3 cellular contexts compared by ENCODE assay signal in the genomic region with DNA sequence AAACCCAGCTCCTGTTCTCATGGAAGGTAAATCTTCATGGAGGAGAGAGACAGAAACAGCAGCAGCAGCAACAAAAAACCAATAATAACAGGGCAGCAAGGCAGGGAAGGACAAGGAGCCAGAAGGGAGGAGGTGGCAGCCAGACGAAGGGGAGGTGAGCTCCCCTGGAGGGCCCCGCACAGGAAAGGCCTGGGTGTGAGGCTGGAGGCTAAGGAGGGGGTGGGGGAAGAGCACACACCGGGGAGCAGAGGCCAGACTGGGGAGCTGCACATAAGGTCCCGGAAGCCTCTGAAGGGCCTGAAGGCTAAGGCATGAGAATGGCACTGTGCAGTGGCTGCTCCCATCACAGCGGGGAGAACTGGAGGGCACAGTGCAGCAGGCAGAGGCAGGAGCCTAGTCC.
TF ChIP-seq lines count a peak whose summit lies in the region.

No MANE protein-coding gene starts in this region.

TF ChIP-seq in GM23338, 12 proteins besides CTCF, POLR2A, EP300 and RAD21 (continues in another document):
- TF ChIP-seq, protein P1, sequence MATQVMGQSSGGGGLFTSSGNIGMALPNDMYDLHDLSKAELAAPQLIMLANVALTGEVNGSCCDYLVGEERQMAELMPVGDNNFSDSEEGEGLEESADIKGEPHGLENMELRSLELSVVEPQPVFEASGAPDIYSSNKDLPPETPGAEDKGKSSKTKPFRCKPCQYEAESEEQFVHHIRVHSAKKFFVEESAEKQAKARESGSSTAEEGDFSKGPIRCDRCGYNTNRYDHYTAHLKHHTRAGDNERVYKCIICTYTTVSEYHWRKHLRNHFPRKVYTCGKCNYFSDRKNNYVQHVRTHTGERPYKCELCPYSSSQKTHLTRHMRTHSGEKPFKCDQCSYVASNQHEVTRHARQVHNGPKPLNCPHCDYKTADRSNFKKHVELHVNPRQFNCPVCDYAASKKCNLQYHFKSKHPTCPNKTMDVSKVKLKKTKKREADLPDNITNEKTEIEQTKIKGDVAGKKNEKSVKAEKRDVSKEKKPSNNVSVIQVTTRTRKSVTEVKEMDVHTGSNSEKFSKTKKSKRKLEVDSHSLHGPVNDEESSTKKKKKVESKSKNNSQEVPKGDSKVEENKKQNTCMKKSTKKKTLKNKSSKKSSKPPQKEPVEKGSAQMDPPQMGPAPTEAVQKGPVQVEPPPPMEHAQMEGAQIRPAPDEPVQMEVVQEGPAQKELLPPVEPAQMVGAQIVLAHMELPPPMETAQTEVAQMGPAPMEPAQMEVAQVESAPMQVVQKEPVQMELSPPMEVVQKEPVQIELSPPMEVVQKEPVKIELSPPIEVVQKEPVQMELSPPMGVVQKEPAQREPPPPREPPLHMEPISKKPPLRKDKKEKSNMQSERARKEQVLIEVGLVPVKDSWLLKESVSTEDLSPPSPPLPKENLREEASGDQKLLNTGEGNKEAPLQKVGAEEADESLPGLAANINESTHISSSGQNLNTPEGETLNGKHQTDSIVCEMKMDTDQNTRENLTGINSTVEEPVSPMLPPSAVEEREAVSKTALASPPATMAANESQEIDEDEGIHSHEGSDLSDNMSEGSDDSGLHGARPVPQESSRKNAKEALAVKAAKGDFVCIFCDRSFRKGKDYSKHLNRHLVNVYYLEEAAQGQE (IDR thresholded peaks at IDR 0.05; ENCODE audit: unreplicated experiment), result no peak
- no peak for TF ChIP-seq STAT1 (IDR thresholded peaks at IDR 0.05; ENCODE audit: unreplicated experiment)

TF ChIP-seq in IMR-90, 13 proteins besides CTCF, POLR2A, EP300 and RAD21:
- TF ChIP-seq, protein P2, sequence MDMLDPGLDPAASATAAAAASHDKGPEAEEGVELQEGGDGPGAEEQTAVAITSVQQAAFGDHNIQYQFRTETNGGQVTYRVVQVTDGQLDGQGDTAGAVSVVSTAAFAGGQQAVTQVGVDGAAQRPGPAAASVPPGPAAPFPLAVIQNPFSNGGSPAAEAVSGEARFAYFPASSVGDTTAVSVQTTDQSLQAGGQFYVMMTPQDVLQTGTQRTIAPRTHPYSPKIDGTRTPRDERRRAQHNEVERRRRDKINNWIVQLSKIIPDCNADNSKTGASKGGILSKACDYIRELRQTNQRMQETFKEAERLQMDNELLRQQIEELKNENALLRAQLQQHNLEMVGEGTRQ (IDR thresholded peaks at IDR 0.05; ENCODE audit: low read depth, low read length), result no peak
- TF ChIP-seq NFE2L2 (IDR thresholded peaks at IDR 0.05; ENCODE audit: low read depth, low read length) (no peak), CEBPB (IDR thresholded peaks at IDR 0.05; ENCODE audit: low read depth, low read length) (no peak), BHLHE40 (IDR thresholded peaks at IDR 0.05; ENCODE audit: low read depth, low read length) (no peak)
- TF ChIP-seq, protein P3, sequence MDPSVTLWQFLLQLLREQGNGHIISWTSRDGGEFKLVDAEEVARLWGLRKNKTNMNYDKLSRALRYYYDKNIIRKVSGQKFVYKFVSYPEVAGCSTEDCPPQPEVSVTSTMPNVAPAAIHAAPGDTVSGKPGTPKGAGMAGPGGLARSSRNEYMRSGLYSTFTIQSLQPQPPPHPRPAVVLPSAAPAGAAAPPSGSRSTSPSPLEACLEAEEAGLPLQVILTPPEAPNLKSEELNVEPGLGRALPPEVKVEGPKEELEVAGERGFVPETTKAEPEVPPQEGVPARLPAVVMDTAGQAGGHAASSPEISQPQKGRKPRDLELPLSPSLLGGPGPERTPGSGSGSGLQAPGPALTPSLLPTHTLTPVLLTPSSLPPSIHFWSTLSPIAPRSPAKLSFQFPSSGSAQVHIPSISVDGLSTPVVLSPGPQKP (IDR thresholded peaks at IDR 0.05; ENCODE audit: borderline replicate concordance, low read depth, low read length), result no peak

TF ChIP-seq in WTC11, 78 proteins besides CTCF, POLR2A, EP300 and RAD21 (continued from another document):
- TF ChIP-seq, protein P4, sequence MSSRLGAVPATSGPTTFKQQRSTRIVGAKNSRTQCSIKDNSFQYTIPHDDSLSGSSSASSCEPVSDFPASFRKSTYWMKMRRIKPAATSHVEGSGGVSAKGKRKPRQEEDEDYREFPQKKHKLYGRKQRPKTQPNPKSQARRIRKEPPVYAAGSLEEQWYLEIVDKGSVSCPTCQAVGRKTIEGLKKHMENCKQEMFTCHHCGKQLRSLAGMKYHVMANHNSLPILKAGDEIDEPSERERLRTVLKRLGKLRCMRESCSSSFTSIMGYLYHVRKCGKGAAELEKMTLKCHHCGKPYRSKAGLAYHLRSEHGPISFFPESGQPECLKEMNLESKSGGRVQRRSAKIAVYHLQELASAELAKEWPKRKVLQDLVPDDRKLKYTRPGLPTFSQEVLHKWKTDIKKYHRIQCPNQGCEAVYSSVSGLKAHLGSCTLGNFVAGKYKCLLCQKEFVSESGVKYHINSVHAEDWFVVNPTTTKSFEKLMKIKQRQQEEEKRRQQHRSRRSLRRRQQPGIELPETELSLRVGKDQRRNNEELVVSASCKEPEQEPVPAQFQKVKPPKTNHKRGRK (CRISPR knock-in tag; IDR thresholded peaks at IDR 0.05; ENCODE audit: borderline replicate concordance), result no peak
- TF ChIP-seq, protein P5, sequence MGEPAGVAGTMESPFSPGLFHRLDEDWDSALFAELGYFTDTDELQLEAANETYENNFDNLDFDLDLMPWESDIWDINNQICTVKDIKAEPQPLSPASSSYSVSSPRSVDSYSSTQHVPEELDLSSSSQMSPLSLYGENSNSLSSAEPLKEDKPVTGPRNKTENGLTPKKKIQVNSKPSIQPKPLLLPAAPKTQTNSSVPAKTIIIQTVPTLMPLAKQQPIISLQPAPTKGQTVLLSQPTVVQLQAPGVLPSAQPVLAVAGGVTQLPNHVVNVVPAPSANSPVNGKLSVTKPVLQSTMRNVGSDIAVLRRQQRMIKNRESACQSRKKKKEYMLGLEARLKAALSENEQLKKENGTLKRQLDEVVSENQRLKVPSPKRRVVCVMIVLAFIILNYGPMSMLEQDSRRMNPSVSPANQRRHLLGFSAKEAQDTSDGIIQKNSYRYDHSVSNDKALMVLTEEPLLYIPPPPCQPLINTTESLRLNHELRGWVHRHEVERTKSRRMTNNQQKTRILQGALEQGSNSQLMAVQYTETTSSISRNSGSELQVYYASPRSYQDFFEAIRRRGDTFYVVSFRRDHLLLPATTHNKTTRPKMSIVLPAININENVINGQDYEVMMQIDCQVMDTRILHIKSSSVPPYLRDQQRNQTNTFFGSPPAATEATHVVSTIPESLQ (CRISPR knock-in tag; IDR thresholded peaks at IDR 0.05), result no peak
- no peak for TF ChIP-seq ELF4 (CRISPR knock-in tag; IDR thresholded peaks at IDR 0.05; ENCODE audit: low read depth)
- TF ChIP-seq, protein P6, sequence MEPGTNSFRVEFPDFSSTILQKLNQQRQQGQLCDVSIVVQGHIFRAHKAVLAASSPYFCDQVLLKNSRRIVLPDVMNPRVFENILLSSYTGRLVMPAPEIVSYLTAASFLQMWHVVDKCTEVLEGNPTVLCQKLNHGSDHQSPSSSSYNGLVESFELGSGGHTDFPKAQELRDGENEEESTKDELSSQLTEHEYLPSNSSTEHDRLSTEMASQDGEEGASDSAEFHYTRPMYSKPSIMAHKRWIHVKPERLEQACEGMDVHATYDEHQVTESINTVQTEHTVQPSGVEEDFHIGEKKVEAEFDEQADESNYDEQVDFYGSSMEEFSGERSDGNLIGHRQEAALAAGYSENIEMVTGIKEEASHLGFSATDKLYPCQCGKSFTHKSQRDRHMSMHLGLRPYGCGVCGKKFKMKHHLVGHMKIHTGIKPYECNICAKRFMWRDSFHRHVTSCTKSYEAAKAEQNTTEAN (CRISPR knock-in tag; IDR thresholded peaks at IDR 0.05), result no peak
- TF ChIP-seq ZNF263 (CRISPR knock-in tag; IDR thresholded peaks at IDR 0.05; ENCODE audit: low read depth), result no peak
- TF ChIP-seq, protein P7, sequence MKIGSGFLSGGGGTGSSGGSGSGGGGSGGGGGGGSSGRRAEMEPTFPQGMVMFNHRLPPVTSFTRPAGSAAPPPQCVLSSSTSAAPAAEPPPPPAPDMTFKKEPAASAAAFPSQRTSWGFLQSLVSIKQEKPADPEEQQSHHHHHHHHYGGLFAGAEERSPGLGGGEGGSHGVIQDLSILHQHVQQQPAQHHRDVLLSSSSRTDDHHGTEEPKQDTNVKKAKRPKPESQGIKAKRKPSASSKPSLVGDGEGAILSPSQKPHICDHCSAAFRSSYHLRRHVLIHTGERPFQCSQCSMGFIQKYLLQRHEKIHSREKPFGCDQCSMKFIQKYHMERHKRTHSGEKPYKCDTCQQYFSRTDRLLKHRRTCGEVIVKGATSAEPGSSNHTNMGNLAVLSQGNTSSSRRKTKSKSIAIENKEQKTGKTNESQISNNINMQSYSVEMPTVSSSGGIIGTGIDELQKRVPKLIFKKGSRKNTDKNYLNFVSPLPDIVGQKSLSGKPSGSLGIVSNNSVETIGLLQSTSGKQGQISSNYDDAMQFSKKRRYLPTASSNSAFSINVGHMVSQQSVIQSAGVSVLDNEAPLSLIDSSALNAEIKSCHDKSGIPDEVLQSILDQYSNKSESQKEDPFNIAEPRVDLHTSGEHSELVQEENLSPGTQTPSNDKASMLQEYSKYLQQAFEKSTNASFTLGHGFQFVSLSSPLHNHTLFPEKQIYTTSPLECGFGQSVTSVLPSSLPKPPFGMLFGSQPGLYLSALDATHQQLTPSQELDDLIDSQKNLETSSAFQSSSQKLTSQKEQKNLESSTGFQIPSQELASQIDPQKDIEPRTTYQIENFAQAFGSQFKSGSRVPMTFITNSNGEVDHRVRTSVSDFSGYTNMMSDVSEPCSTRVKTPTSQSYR (CRISPR knock-in tag; IDR thresholded peaks at IDR 0.05), result no peak
- no peak for TF ChIP-seq IRF2 (CRISPR knock-in tag; IDR thresholded peaks at IDR 0.05; ENCODE audit: borderline replicate concordance, low read depth)
- no peak for TF ChIP-seq NFE2L1 (CRISPR knock-in tag; IDR thresholded peaks at IDR 0.05)
- TF ChIP-seq SOX15 (CRISPR knock-in tag; IDR thresholded peaks at IDR 0.05), result no peak
- TF ChIP-seq GABPB1 (CRISPR knock-in tag; IDR thresholded peaks at IDR 0.05), result no peak
- TF ChIP-seq SMAD4 (CRISPR knock-in tag; IDR thresholded peaks at IDR 0.05), result no peak
- TF ChIP-seq, protein P8, sequence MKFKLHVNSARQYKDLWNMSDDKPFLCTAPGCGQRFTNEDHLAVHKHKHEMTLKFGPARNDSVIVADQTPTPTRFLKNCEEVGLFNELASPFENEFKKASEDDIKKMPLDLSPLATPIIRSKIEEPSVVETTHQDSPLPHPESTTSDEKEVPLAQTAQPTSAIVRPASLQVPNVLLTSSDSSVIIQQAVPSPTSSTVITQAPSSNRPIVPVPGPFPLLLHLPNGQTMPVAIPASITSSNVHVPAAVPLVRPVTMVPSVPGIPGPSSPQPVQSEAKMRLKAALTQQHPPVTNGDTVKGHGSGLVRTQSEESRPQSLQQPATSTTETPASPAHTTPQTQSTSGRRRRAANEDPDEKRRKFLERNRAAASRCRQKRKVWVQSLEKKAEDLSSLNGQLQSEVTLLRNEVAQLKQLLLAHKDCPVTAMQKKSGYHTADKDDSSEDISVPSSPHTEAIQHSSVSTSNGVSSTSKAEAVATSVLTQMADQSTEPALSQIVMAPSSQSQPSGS (CRISPR knock-in tag; IDR thresholded peaks at IDR 0.05; ENCODE audit: borderline replicate concordance, low read depth), result no peak
- TF ChIP-seq ZNF121 (CRISPR knock-in tag; IDR thresholded peaks at IDR 0.05), result no peak
- no peak for TF ChIP-seq SMAD3 (CRISPR knock-in tag; IDR thresholded peaks at IDR 0.05; ENCODE audit: borderline replicate concordance)
- no peak for TF ChIP-seq NR1H2 (CRISPR knock-in tag; IDR thresholded peaks at IDR 0.05)
